In genomic region chr4:151409470-151410313, GRCh38 we compare ENCODE assay signal across 1 cellular context.
TF ChIP-seq lines count a peak whose summit lies in the region.

No MANE protein-coding gene starts in this region.

TF ChIP-seq in HEK293, 187 proteins besides CTCF, POLR2A, EP300 and RAD21 (continued from another document):
- TF ChIP-seq PRDM10 (tag by site-specific recombination; IDR thresholded peaks at IDR 0.05) (peak; percentile 90), ZEB2 (tag by site-specific recombination; IDR thresholded peaks at IDR 0.05) (no peak), ZNF211 (tag by site-specific recombination; IDR thresholded peaks at IDR 0.05; ENCODE audit: low read depth) (no peak), ZNF404 (tag by site-specific recombination; IDR thresholded peaks at IDR 0.05) (no peak), ZNF768 (tag by site-specific recombination; IDR thresholded peaks at IDR 0.05) (no peak), ZNF692 (tag by site-specific recombination; IDR thresholded peaks at IDR 0.05) (peak; percentile 24; the same call in 1 of the 2 replicates), PATZ1 (tag by site-specific recombination; IDR thresholded peaks at IDR 0.05) (peak; percentile 77; the same call in 1 of the 2 replicates), ZNF350 (tag by site-specific recombination; IDR thresholded peaks at IDR 0.05) (no peak), ZNF629 (tag by site-specific recombination; IDR thresholded peaks at IDR 0.05) (no peak), ZNF76 (tag by site-specific recombination; IDR thresholded peaks at IDR 0.05; ENCODE audit: borderline replicate concordance, low read depth) (no peak), ZNF221 (tag by site-specific recombination; IDR thresholded peaks at IDR 0.05; ENCODE audit: borderline replicate concordance) (no peak), ZNF561 (tag by site-specific recombination; IDR thresholded peaks at IDR 0.05; ENCODE audit: borderline replicate concordance) (no peak), ZNF239 (tag by site-specific recombination; IDR thresholded peaks at IDR 0.05) (no peak), ZNF610 (tag by site-specific recombination; IDR thresholded peaks at IDR 0.05; ENCODE audit: borderline replicate concordance) (no peak)
